Comparison of ENCODE assay signal across 24 cellular contexts in genomic region chr12:117533687-117534086, GRCh38.
DNase-seq lines count a peak whose midpoint lies in the region; ATAC-seq and TF ChIP-seq lines count a peak whose summit lies in the region.
"Had no signal": no experiment of that assay in that cellular context is flagged by ENCODE, and none has a peak within 500 bp of the region (broad histone marks: within the 10 kb centered on the region; RNA-seq: fewer than 3 reads in every experiment).

No MANE protein-coding gene starts in this region.

- H3K9me3 ChIP-seq in SJCRH30 (replicated peaks), result no peaks in the 10 kb centered on the region
- H3K9me3 ChIP-seq in left lung, result no peaks in the 10 kb centered on the region
- H3K9me3 ChIP-seq: SJSA1 had no signal

- TF ChIP-seq CTCF in left lung (IDR thresholded peaks at IDR 0.05) (no peak), type B pancreatic cell (conservative IDR thresholded peaks at IDR 0.05) (no peak)

- no peaks in the 10 kb centered on the region for H3K36me3 Mint-ChIP-seq in type B pancreatic cell

- no peak overlapping the region for H3K4me3 Mint-ChIP-seq in type B pancreatic cell
- H3K4me3 Mint-ChIP-seq: CD4-positive, alpha-beta T cell; HFFc6 had no signal

- H3K27ac Mint-ChIP-seq in type B pancreatic cell, result peak overlapping the region; percentile 84
- H3K27ac Mint-ChIP-seq: CD4-positive, alpha-beta T cell; HFFc6 had no signal

- H3K27me3 Mint-ChIP-seq in type B pancreatic cell, result peaks cover 32% of the 10 kb centered on the region
- H3K27me3 Mint-ChIP-seq: CD4-positive, alpha-beta T cell had no signal

- no peaks in the 10 kb centered on the region for H3K27me3 ChIP-seq in SJCRH30
- peaks cover 0 to 23% of the 10 kb centered on the region in 2 donors for H3K27me3 ChIP-seq in left lung

- H3K4me3 ChIP-seq in SJCRH30 (no peak overlapping the region), left lung (no peak overlapping the region)
- H3K4me3 ChIP-seq: SJSA1 had no signal

- no peaks in the 10 kb centered on the region for H3K36me3 ChIP-seq in SJCRH30
- H3K36me3 ChIP-seq in left lung, result no peaks in the 10 kb centered on the region
- H3K36me3 ChIP-seq: SJSA1 had no signal

- peak; percentile 22 for ATAC-seq in left lung
- no peak for ATAC-seq in HG03521 (IDR thresholded peaks at IDR 0.05; ENCODE audit: unreplicated experiment)
- ATAC-seq in GM19467 (IDR thresholded peaks at IDR 0.05; ENCODE audit: unreplicated experiment), result no peak
- ATAC-seq: PC-3 had no signal

- no peaks in the 10 kb centered on the region for H3K4me1 Mint-ChIP-seq in type B pancreatic cell (ENCODE audit: unreplicated experiment)

- H3K27ac ChIP-seq in SJCRH30 (no peak overlapping the region), left lung (no peak overlapping the region)
- H3K27ac ChIP-seq: 22Rv1, HL-60, KMS-11, RWPE1, SJSA1 had no signal

- intact Hi-C loops in left lung (cut with DNase I), result no loop called here

- peak; percentile 13 for DNase-seq in DMS53 (lab: John Stamatoyannopoulos, UW)
- DNase-seq in DMS53 treated with DMSO at 0.1 percent for 48 hours (lab: John Stamatoyannopoulos, UW; ENCODE audit: unreplicated experiment), result no peak
- peak; percentile 11 to 38 for DNase-seq in SJCRH30
- no peak for DNase-seq in left lung
- DNase-seq in type B pancreatic cell (ENCODE audit: extremely low spot score, unreplicated experiment), result no peak
- DNase-seq in CD1c-positive myeloid dendritic cell (ENCODE audit: extremely low spot score), result no peak
- DNase-seq: CD4-positive, alpha-beta T cell; DMS153; EL; GOT3; HFFc6; NCI-H1048; NCI-H1436 treated with DMSO at 0.1 percent for 48 hours; NCI-H2029 treated with DMSO at 0.1 percent for 48 hours; NCI-H2171; NCI-H526; PC-3 had no signal

- H3K9me3 Mint-ChIP-seq in type B pancreatic cell, result no peaks in the 10 kb centered on the region
- H3K9me3 Mint-ChIP-seq: CD4-positive, alpha-beta T cell had no signal

- H3K4me1 ChIP-seq in SJCRH30 (peaks cover 4% of the 10 kb centered on the region), left lung (no peaks in the 10 kb centered on the region)
- H3K4me1 ChIP-seq: SJSA1 had no signal

Comparison
In these comparisons a context has a peak if more than half of its experiments do, and no peak if none do; other contexts are left out.
1. DNase-seq: peak in DMS53 (single experiment) and SJCRH30 (2 of 2); none in DMS53 treated with DMSO at 0.1 percent for 48 hours (single experiment), left lung (0 of 2), type B pancreatic cell (single experiment) and CD1c-positive myeloid dendritic cell (single experiment).